8 cellular contexts compared by ENCODE assay signal in genomic region chr7:102272075-102272916, GRCh38. TPM values are rescaled to one million over a fixed set of nuclear protein-coding genes. Genes with fewer than 3 reads are reported as not detected.
DNase-seq lines count a peak whose midpoint lies in the region; ATAC-seq and TF ChIP-seq lines count a peak whose summit lies in the region.

No MANE protein-coding gene starts in this region.

- DNase-seq in DMS153 treated with DMSO at 0.1 percent for 48 hours (lab: John Stamatoyannopoulos, UW; ENCODE audit: unreplicated experiment) (peak; percentile 30), RPMI8226 (peak; percentile 85), foreskin fibroblast (peak; percentile 60 to 91), omental fat pad (ENCODE audit: low spot score) (peak; percentile 89), testis (peak; percentile 85)
- DNase-seq in activated effector memory CD4-positive, alpha-beta T cell treated with Interleukin-2 at 50 U/mL for 16 hours = peak; percentile 51

- H3K27ac ChIP-seq in testis = no peak overlapping the region

- H3K36me3 ChIP-seq in testis (ENCODE audit: low read depth, missing control alignments) = no peaks in the 10 kb centered on the region

- TF ChIP-seq CTCF in foreskin fibroblast (IDR thresholded peaks at IDR 0.05; ENCODE audit: low read depth, low read length) = peak; percentile 95
- peak in 2 of 3 donors; percentile 33 to 84 for TF ChIP-seq CTCF in omental fat pad (IDR thresholded peaks at IDR 0.05)
- TF ChIP-seq CTCF in testis (IDR thresholded peaks at IDR 0.05) = peak; percentile 86 to 89 (median 88)

- H3K4me1 ChIP-seq in testis = no peaks in the 10 kb centered on the region

- H3K27me3 ChIP-seq in testis = no peaks in the 10 kb centered on the region

- H3K9me3 ChIP-seq in testis = no peaks in the 10 kb centered on the region

- intact Hi-C loops in testis (cut with DNase I; ENCODE audit: low total_unique reads) = no loop called here

- WGBS in testis, 2 donors = 48 to 59% methylated on average over 21 of the region's 21 CpGs

- TF ChIP-seq POLR2A in testis (IDR thresholded peaks at IDR 0.05) = no peak

- H3K4me3 ChIP-seq in foreskin fibroblast (ENCODE audit: low read depth in 1 of 2, low read length in 2 of 2) (no peak overlapping the region), testis (no peak overlapping the region)

- ATAC-seq in HG03066 (IDR thresholded peaks at IDR 0.05; ENCODE audit: low read depth, unreplicated experiment) (peak; percentile 76), omental fat pad (ENCODE audit: low FRiP score) (peak; percentile 91), HG02571 (IDR thresholded peaks at IDR 0.05; ENCODE audit: unreplicated experiment) (no peak)

RNA-seq across cellular contexts. Expression of gene SH2B2, which starts 14.4 kb away (rescaled TPM):
- 10 to 100 TPM in 1 of 4 donors, 1 to 10 TPM in 3; 2.8 to 21.3 (median 6.3) TPM for total RNA-seq in omental fat pad
- total RNA-seq in testis = 10 to 100 TPM; 22.8 to 26.6 TPM
- 4.6 TPM for polyA plus RNA-seq in testis (ENCODE audit: insufficient read depth, low read depth, low replicate concordance)

Comparison
In these comparisons a context has a peak if more than half of its experiments do, and no peak if none do; other contexts are left out.
1. DNase-seq: peak in every context shown above with its lines; median percentile 89 in omental fat pad; 85 in RPMI8226; 85 in testis; 76 in foreskin fibroblast; 51 in activated effector memory CD4-positive, alpha-beta T cell treated with Interleukin-2 at 50 U/mL for 16 hours; 30 in DMS153 treated with DMSO at 0.1 percent for 48 hours.